Comparison of ENCODE assay signal across 36 cellular contexts in genomic region chr9:126554292-126554691, GRCh38. TPM values are rescaled to one million over a fixed set of nuclear protein-coding genes. Genes with fewer than 3 reads are reported as not detected.
"Had no signal": no experiment of that assay in that cellular context is flagged by ENCODE, and none has a peak within 500 bp of the region (broad histone marks: within the 10 kb centered on the region; RNA-seq: fewer than 3 reads in every experiment).

No MANE protein-coding gene starts in this region.

- H3K36me3 ChIP-seq: adrenal gland, esophagus squamous epithelium had no signal

- H3K4me1 ChIP-seq: adrenal gland, body of pancreas, esophagus squamous epithelium had no signal

- H3K9me3 ChIP-seq: adrenal gland, body of pancreas, esophagus squamous epithelium had no signal

- H3K27ac ChIP-seq: adrenal gland, body of pancreas, epithelial cell of prostate, esophagus squamous epithelium had no signal

- H3K27me3 ChIP-seq: adrenal gland, body of pancreas had no signal

- DNase-seq: activated CD4-positive, alpha-beta memory T cell treated with anti-CD3 and anti-CD28 coated beads for 36 hours; activated CD4-positive, alpha-beta T cell treated with anti-CD3 and anti-CD28 coated beads for 36 hours; activated CD4-positive, alpha-beta T cell treated with anti-CD3 and anti-CD28 coated beads, Interleukin-2, amount 10 ng/mL, durations not matched to agents 24 days and 14 days; activated CD4-positive, CD25-positive, alpha-beta regulatory T cell; activated CD4-positive, CD25-positive, alpha-beta regulatory T cell treated with anti-CD3 and anti-CD28 coated beads, Interleukin-2, amount 50 U/mL, for 72 hours; activated CD8-positive, alpha-beta memory T cell treated with anti-CD3 and anti-CD28 coated beads, Interleukin-2, amount 10 ng/mL, durations not matched to agents 7 days and 5 days; activated CD8-positive, alpha-beta memory T cell treated with anti-CD3 and anti-CD28 coated beads, Interleukin-2, amount 50 U/mL, for 4 hours; activated CD8-positive, alpha-beta T cell treated with anti-CD3 and anti-CD28 coated beads, Interleukin-2, amount 10 ng/mL, durations not matched to agents 7 days and 5 days; activated effector memory CD4-positive, alpha-beta T cell treated with anti-CD3 and anti-CD28 coated beads, Interleukin-2, amount 50 U/mL, for 16 hours; activated naive CD4-positive, alpha-beta T cell treated with anti-CD3 and anti-CD28 coated beads for 36 hours; activated naive CD8-positive, alpha-beta T cell treated with anti-CD3 and anti-CD28 coated beads for 36 hours; activated naive CD8-positive, alpha-beta T cell treated with anti-CD3 and anti-CD28 coated beads, Interleukin-2, amount 50 U/mL, for 24 hours; activated T-cell treated with anti-CD3 and anti-CD28 coated beads, Interleukin-2, amount 50 U/mL, for 1 hour; activated T-cell treated with anti-CD3 and anti-CD28 coated beads, Interleukin-2, amount 50 U/mL, for 48 hours; adrenal gland; amygdala; aorta; body of pancreas; caudate nucleus; cortex of kidney; dermis blood vessel endothelial cell; effector CD8-positive, alpha-beta T cell; esophagus squamous epithelium; foreskin melanocyte; T-helper 2 cell had no signal

- H3K4me3 ChIP-seq: adrenal gland, body of pancreas, esophagus squamous epithelium had no signal

- FAIRE-seq: colon, endometrium, endothelial cell of umbilical vein had no signal

- ATAC-seq: activated CD4-positive, alpha-beta T cell treated with anti-CD3 and anti-CD28 coated beads for 36 hours; activated CD8-positive, alpha-beta memory T cell treated with anti-CD3 and anti-CD28 coated beads, Interleukin-2, amount 10 ng/mL, durations not matched to agents 7 days and 5 days; activated CD8-positive, alpha-beta T cell treated with anti-CD3 and anti-CD28 coated beads, Interleukin-2, amount 10 ng/mL, durations not matched to agents 7 days and 5 days; activated naive CD8-positive, alpha-beta T cell treated with anti-CD3 and anti-CD28 coated beads, Interleukin-2, amount 50 U/mL, for 24 hours; body of pancreas had no signal

RNA-seq across cellular contexts. Expression of gene LMX1B, which starts 59.4 kb away (rescaled TPM):
- total RNA-seq: activated CD4-positive, alpha-beta memory T cell treated with anti-CD3 and anti-CD28 coated beads for 36 hours; activated CD4-positive, alpha-beta T cell treated with anti-CD3 and anti-CD28 coated beads for 36 hours; activated CD4-positive, alpha-beta T cell treated with anti-CD3 and anti-CD28 coated beads, Interleukin-2, amount 10 ng/mL, durations not matched to agents 24 days and 14 days; activated CD8-positive, alpha-beta memory T cell treated with anti-CD3 and anti-CD28 coated beads for 36 hours; activated CD8-positive, alpha-beta memory T cell treated with anti-CD3 and anti-CD28 coated beads, Interleukin-2, amount 10 ng/mL, durations not matched to agents 7 days and 5 days; activated CD8-positive, alpha-beta T cell treated with anti-CD3 and anti-CD28 coated beads, Interleukin-2, amount 10 ng/mL, durations not matched to agents 7 days and 5 days; activated naive CD4-positive, alpha-beta T cell treated with anti-CD3 and anti-CD28 coated beads for 36 hours; activated naive CD8-positive, alpha-beta T cell treated with anti-CD3 and anti-CD28 coated beads for 36 hours; activated T-helper 1 cell treated with anti-CD3 and anti-CD28 coated beads, Interleukin-12 subunit alpha, Interleukin-12 subunit beta, Interleukin-2, Interleukin-4 antibody, amounts not matched to agents 30 ng/mL and 10 ng/mL and 1 ng/mL, durations not matched to agents 14 hours and 24 hours and 36 hours; activated T-helper 2 cell treated with anti-CD3 and anti-CD28 coated beads, Interferon-gamma antibody, Interleukin-2, Interleukin-4, amounts not matched to agents 10 μg/mL and 5 μg/mL and 100 μg/mL, durations not matched to agents 14 hours and 24 hours and 36 hours; chondrocyte; dermis blood vessel endothelial cell; endothelial cell of umbilical vein; fibroblast of lung; fibroblast of villous mesenchyme; T-helper 1 cell treated with Interleukin-12 subunit alpha and Interleukin-12 subunit beta and Interleukin-4 antibody, amounts not matched to agents 30 ng/mL and 1 ng/mL, for 36 hours had no signal
- polyA plus RNA-seq: aorta, endothelial cell of umbilical vein, fibroblast of lung had no signal
